In the genomic region with DNA sequence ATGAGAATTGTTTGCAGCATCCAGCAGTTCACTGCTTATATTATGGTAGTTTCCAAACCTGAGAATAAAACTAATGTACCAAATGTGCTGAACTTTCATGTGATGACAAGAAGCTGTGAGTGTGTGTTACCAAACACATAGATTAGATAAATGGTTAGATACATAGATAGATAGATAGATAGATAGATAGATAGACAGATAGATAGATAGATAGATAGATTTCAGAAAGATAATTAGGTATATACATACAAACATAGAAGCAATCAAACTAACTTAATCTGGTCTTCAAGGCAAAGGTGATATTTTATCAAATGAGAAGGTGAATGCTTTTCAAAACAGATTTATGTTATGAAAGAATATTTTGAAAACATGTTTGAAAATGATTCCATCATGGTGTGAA, we compare ENCODE assay signal across 11 cellular contexts.
"Had no signal": no experiment of that assay in that cellular context is flagged by ENCODE, and none has a peak within 500 bp of the region (broad histone marks: within the 10 kb centered on the region; RNA-seq: fewer than 3 reads in every experiment).

No MANE protein-coding gene starts in this region.

- H3K27ac ChIP-seq: GM23248 had no signal

- H3K36me3 ChIP-seq: HAP-1 had no signal

- H3K4me1 Mint-ChIP-seq: GM23338, H9 had no signal

- H3K9ac ChIP-seq: GM23248 had no signal

- H3K4me2 ChIP-seq: GM23338 had no signal

- H3K9me3 ChIP-seq: HAP-1 had no signal

- DNase-seq: GM23248, GOT3, H7, H9, HCEC 1CT, HFFc6 had no signal

- H3K27ac Mint-ChIP-seq: GM23338, H9, HFFc6 had no signal

- H3K9me3 Mint-ChIP-seq: GM23338, H9, HFFc6 had no signal

- ATAC-seq: GM23338, HCT116 had no signal

- FAIRE-seq: H1, H54 had no signal

- H3K4me3 Mint-ChIP-seq: GM23338, H9, HFFc6 had no signal

- H3K4me3 ChIP-seq: GM23248, GM23338, HAP-1 had no signal

- H2AFZ ChIP-seq: GM23248, GM23338 had no signal
